Comparison of ENCODE assay signal across 12 cellular contexts in genomic region chr2:46655551-46656436, GRCh38. TPM values are rescaled to one million over a fixed set of nuclear protein-coding genes. Genes with fewer than 3 reads are reported as not detected.
DNase-seq lines count a peak whose midpoint lies in the region; ATAC-seq and TF ChIP-seq lines count a peak whose summit lies in the region.
"Had no signal": no experiment of that assay in that cellular context is flagged by ENCODE, and none has a peak within 500 bp of the region (broad histone marks: within the 10 kb centered on the region; RNA-seq: fewer than 3 reads in every experiment).

No MANE protein-coding gene starts in this region.

- no peak overlapping the region for H2BK120ac ChIP-seq in H9 (ENCODE audit: low read depth, low read length, poor library complexity, severe bottlenecking)

- H3K79me1 ChIP-seq in H9 (ENCODE audit: insufficient read depth, low read depth, low read length, poor library complexity, severe bottlenecking) = no peaks in the 10 kb centered on the region

- no peak overlapping the region for H3K27ac ChIP-seq in H9 (ENCODE audit: insufficient read length, low read depth, low read length)
- no peak overlapping the region for H3K27ac ChIP-seq in colonic mucosa

- H2BK15ac ChIP-seq in H9 (ENCODE audit: low read depth, low read length) = no peak overlapping the region; the same call in 1 of the 2 replicates

- H3T11ph ChIP-seq in H9 (ENCODE audit: low read length) = no peak overlapping the region

- no peak overlapping the region for H3K4me2 ChIP-seq in H9 (ENCODE audit: insufficient read depth, insufficient read length, low read length)

- peak; percentile 75 for ATAC-seq in left colon
- no peak for ATAC-seq in HG02973 (IDR thresholded peaks at IDR 0.05; ENCODE audit: unreplicated experiment)
- ATAC-seq: activated CD8-positive, alpha-beta T cell treated with anti-CD3 and anti-CD28 coated beads, Interleukin-2, amount 10 ng/mL, durations not matched to agents 7 days and 5 days; Panc1 had no signal

- no peak overlapping the region for H3K27ac Mint-ChIP-seq in H9
- H3K27ac Mint-ChIP-seq in glutamatergic neuron (ENCODE audit: unreplicated experiment) = no peak overlapping the region
- H3K27ac Mint-ChIP-seq: activated CD8-positive, alpha-beta T cell treated with anti-CD3 and anti-CD28 coated beads, Interleukin-2, amount 10 ng/mL, durations not matched to agents 7 days and 5 days had no signal

- H2AFZ ChIP-seq in H9 (ENCODE audit: low read length) = no peak overlapping the region

- no peak overlapping the region for H4K91ac ChIP-seq in H9 (ENCODE audit: insufficient read length, low read depth, low read length)

- H3K23ac ChIP-seq in H9 (ENCODE audit: insufficient read length, low read depth, low read length) = no peak overlapping the region

- no peak overlapping the region for H3K4ac ChIP-seq in H9 (ENCODE audit: low read depth, low read length)

- no peak overlapping the region for H3K56ac ChIP-seq in H9 (ENCODE audit: insufficient read length, low read depth, low read length)

- H3K79me2 ChIP-seq in H9 (ENCODE audit: insufficient read depth, low read length) = no peaks in the 10 kb centered on the region

- peak overlapping the region; percentile 11 for H3K9ac ChIP-seq in H9 (ENCODE audit: extremely low read depth, insufficient read length, low read length)
- no peak overlapping the region for H3K9ac ChIP-seq in colonic mucosa (ENCODE audit: low read depth in 2 of 2, low read length in 2 of 2)

- H3K4me1 Mint-ChIP-seq in H9 = peaks cover 2 to 7% of the 10 kb centered on the region in 2 experiments; a peak in 3 of 4 replicates
- peaks cover 6% of the 10 kb centered on the region for H3K4me1 Mint-ChIP-seq in glutamatergic neuron (ENCODE audit: low read depth, unreplicated experiment)

- H3K27me3 Mint-ChIP-seq in H9 (ENCODE audit: low read depth) (no peaks in the 10 kb centered on the region; the same call in 1 of the 2 replicates), glutamatergic neuron (ENCODE audit: unreplicated experiment) (peaks cover 4% of the 10 kb centered on the region)

- intact Hi-C loops in colonic mucosa (cut with DNase I) = loop anchor here (2.0 kb wide), 1 partner anchor 121 kb away; no protein-coding TSS in a partner anchor
- intact Hi-C loops in left colon (cut with DNase I, micrococcal nuclease) = loop anchor here in 1 of 2 donors (10.0 kb wide), 1 partner anchor 119 kb away; no protein-coding TSS in a partner anchor

- H3K14ac ChIP-seq in H9 (ENCODE audit: insufficient read depth, low read length) = no peak overlapping the region

- H3K36me3 ChIP-seq in colonic mucosa = no peaks in the 10 kb centered on the region
- H3K36me3 ChIP-seq: stomach had no signal

- no peak overlapping the region for H2BK5ac ChIP-seq in H9 (ENCODE audit: insufficient read length, low read length)

- H3K23me2 ChIP-seq in H9 (ENCODE audit: insufficient read length, low read depth, low read length, poor library complexity, severe bottlenecking) = no peaks in the 10 kb centered on the region

- H3K9me3 ChIP-seq in H9 (ENCODE audit: control insufficient read depth, low read depth, low read length) (no peaks in the 10 kb centered on the region), colonic mucosa (no peaks in the 10 kb centered on the region)
- H3K9me3 ChIP-seq: stomach had no signal

- H3K18ac ChIP-seq in H9 (ENCODE audit: insufficient read length, low read depth, low read length) = peak overlapping the region; percentile 13

- H3K4me1 ChIP-seq in H9 (ENCODE audit: insufficient read depth, low read length) (no peaks in the 10 kb centered on the region), colonic mucosa (no peaks in the 10 kb centered on the region)

- no peaks in the 10 kb centered on the region for H4K20me1 ChIP-seq in H9 (ENCODE audit: control insufficient read depth, insufficient read depth, insufficient read length)

- no peak overlapping the region for H2AK5ac ChIP-seq in H9 (ENCODE audit: insufficient read length, low read length)

- H4K8ac ChIP-seq in H9 (replicated peaks; ENCODE audit: insufficient read length, low read depth, low read length) = no peak overlapping the region

- H3K36me3 Mint-ChIP-seq in H9 (ENCODE audit: insufficient read depth in 1 of 3, low read depth in 3 of 3) (no peaks in the 10 kb centered on the region), glutamatergic neuron (ENCODE audit: unreplicated experiment) (no peaks in the 10 kb centered on the region)

- H3K9me3 Mint-ChIP-seq in H9 (no peaks in the 10 kb centered on the region), glutamatergic neuron (ENCODE audit: unreplicated experiment) (no peaks in the 10 kb centered on the region)

- DNase-seq in H9 = no peak
- DNase-seq in colonic mucosa = peak; percentile 30
- no peak for DNase-seq in left colon
- peak; percentile 72 for DNase-seq in stromal cell of bone marrow (ENCODE audit: low read depth)
- no peak for DNase-seq in KG1 (lab: John Stamatoyannopoulos, UW)
- no peak for DNase-seq in glutamatergic neuron
- DNase-seq: activated CD8-positive, alpha-beta T cell treated with anti-CD3 and anti-CD28 coated beads, Interleukin-2, amount 10 ng/mL, durations not matched to agents 7 days and 5 days; COR-L47; stomach; T-helper 9 cell had no signal

- no peak overlapping the region for H2BK20ac ChIP-seq in H9 (ENCODE audit: low read depth, low read length, poor library complexity, severe bottlenecking)

- H2BK12ac ChIP-seq in H9 (ENCODE audit: insufficient read length, low read depth, low read length) = no peak overlapping the region

- H4K5ac ChIP-seq in H9 (ENCODE audit: insufficient read length, low read depth, low read length) = no peak overlapping the region

- no peak overlapping the region for H3K4me3 ChIP-seq in colonic mucosa
- H3K4me3 ChIP-seq: stomach had no signal

- H3K4me3 Mint-ChIP-seq in H9 (no peak overlapping the region), glutamatergic neuron (ENCODE audit: unreplicated experiment) (no peak overlapping the region)
- H3K4me3 Mint-ChIP-seq: activated CD8-positive, alpha-beta T cell treated with anti-CD3 and anti-CD28 coated beads, Interleukin-2, amount 10 ng/mL, durations not matched to agents 7 days and 5 days had no signal

- H3K27me3 ChIP-seq in H9 (ENCODE audit: insufficient read depth, low read length) = peaks cover 3% of the 10 kb centered on the region; the same call in 1 of the 2 replicates
- no peaks in the 10 kb centered on the region for H3K27me3 ChIP-seq in colonic mucosa
- H3K27me3 ChIP-seq: stomach had no signal

- no CpG with 5 or more reads among the region's 7 CpGs for WGBS in H9 (ENCODE audit: extremely low coverage, insufficient read length, low lambda C conversion rate)

- no peak for TF ChIP-seq CTCF in H9 (conservative IDR thresholded peaks at IDR 0.05)
- no peak for TF ChIP-seq CTCF in colonic mucosa (IDR thresholded peaks at IDR 0.05)
- no peak for TF ChIP-seq CTCF in glutamatergic neuron (IDR thresholded peaks at IDR 0.05; ENCODE audit: partially characterized antibody, unreplicated experiment)

RNA-seq across cellular contexts. Expression of gene CRIPT, which starts 38.8 kb away (rescaled TPM):
- total RNA-seq in H9 (2021) (13.6 and 15.1 TPM in 2 replicates), colonic mucosa (10 to 100 TPM; 10.0 to 13.6 TPM), left colon (10 to 100 TPM; 10.9 to 15.0 TPM), glutamatergic neuron (ENCODE audit: unreplicated experiment) (34.6 TPM)

RNA-seq across cellular contexts. Expression of gene PIGF, which starts 39.0 kb away (rescaled TPM):
- total RNA-seq in H9 (2021) (29.1 and 32.0 TPM in 2 replicates), colonic mucosa (10 to 100 TPM; 28.1 to 36.0 TPM), left colon (10 to 100 TPM; 23.3 to 25.4 TPM), glutamatergic neuron (ENCODE audit: unreplicated experiment) (41.9 TPM)

RNA-seq across cellular contexts. Expression of gene SOCS5, which starts 43.3 kb away (rescaled TPM):
- total RNA-seq in H9 (2021) (14.0 and 15.1 TPM in 2 replicates), colonic mucosa (10 to 100 TPM in 1 of 2 donors, 1 to 10 TPM in 1; 8.2 to 17.5 TPM), left colon (10 to 100 TPM; 12.9 to 15.0 TPM), glutamatergic neuron (ENCODE audit: unreplicated experiment) (8.5 TPM)

Comparison
In these comparisons a context has a peak if more than half of its experiments do, and no peak if none do; other contexts are left out.
1. DNase-seq: peak in colonic mucosa (single experiment) and stromal cell of bone marrow (single experiment); none in H9 (single experiment), left colon (0 of 2), KG1 (single experiment) and glutamatergic neuron (single experiment).